24 cellular contexts compared by ENCODE assay signal in the genomic region with DNA sequence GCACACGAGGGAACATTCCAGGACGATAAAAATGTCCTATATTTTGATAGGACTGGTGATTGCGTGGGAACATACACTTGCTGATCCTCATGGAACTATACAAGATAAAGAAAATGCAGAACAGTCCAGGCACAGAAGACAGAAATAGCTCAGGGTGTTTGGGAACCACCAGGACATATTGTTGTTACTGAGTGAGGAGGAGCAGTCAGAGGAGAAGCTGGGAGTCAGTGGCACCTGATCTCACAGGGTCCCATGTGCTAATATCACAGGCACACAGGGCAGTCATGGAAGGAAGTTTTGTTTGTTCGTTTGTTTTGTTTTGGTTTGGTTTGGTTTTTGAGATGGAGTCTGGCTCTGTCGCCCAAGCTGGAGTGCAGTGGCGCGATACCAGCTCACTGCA. TPM values are rescaled to one million over a fixed set of nuclear protein-coding genes. Genes with fewer than 3 reads are reported as not detected.
DNase-seq lines count a peak whose midpoint lies in the region; ATAC-seq and TF ChIP-seq lines count a peak whose summit lies in the region.
"Had no signal": no experiment of that assay in that cellular context is flagged by ENCODE, and none has a peak within 500 bp of the region (broad histone marks: within the 10 kb centered on the region; RNA-seq: fewer than 3 reads in every experiment).

No MANE protein-coding gene starts in this region.

- no peaks in the 10 kb centered on the region for H3K9me3 Mint-ChIP-seq in activated CD4-positive, alpha-beta memory T cell treated with anti-CD3 and anti-CD28 coated beads, Interleukin-2, amount 10 ng/mL, durations not matched to agents 7 days and 5 days
- H3K9me3 Mint-ChIP-seq: CD4-positive, CD25-positive, alpha-beta regulatory T cell; CD8-positive, alpha-beta memory T cell had no signal

- H3K27ac Mint-ChIP-seq in activated CD4-positive, alpha-beta memory T cell treated with anti-CD3 and anti-CD28 coated beads, Interleukin-2, amount 10 ng/mL, durations not matched to agents 7 days and 5 days: no peak overlapping the region
- H3K27ac Mint-ChIP-seq: CD4-positive, CD25-positive, alpha-beta regulatory T cell; CD8-positive, alpha-beta memory T cell had no signal

- no peaks in the 10 kb centered on the region for H3K4me1 ChIP-seq in HEK293 (ENCODE audit: control insufficient read depth, insufficient read depth, low read length)
- H3K4me1 ChIP-seq in heart left ventricle: peaks cover 5 to 23% (median 11%) of the 10 kb centered on the region in 12 donors
- peaks cover 0 to 14% of the 10 kb centered on the region in 2 donors for H3K4me1 ChIP-seq in right atrium auricular region
- H3K4me1 ChIP-seq: BE2C, HAP-1 had no signal

- H3K9me3 ChIP-seq in HEK293 (ENCODE audit: control insufficient read depth, insufficient read depth, low read depth, low read length): no peaks in the 10 kb centered on the region
- no peaks in the 10 kb centered on the region for H3K9me3 ChIP-seq in heart left ventricle
- no peaks in the 10 kb centered on the region for H3K9me3 ChIP-seq in right atrium auricular region
- H3K9me3 ChIP-seq: BE2C, HAP-1 had no signal

- no peak overlapping the region for H3K4me3 ChIP-seq in HEK293 (ENCODE audit: low read depth, low read length)
- no peak overlapping the region for H3K4me3 ChIP-seq in heart left ventricle
- H3K4me3 ChIP-seq in right atrium auricular region: no peak overlapping the region
- H3K4me3 ChIP-seq: GM12878, GM23248, HAP-1 had no signal

- intact Hi-C loops in heart left ventricle (cut with DNase I): no loop called here

- H3K27me3 ChIP-seq in heart left ventricle (no peaks in the 10 kb centered on the region), right atrium auricular region (no peaks in the 10 kb centered on the region)
- H3K27me3 ChIP-seq: BE2C had no signal

- no peak overlapping the region for H3K4me3 Mint-ChIP-seq in activated CD4-positive, alpha-beta memory T cell treated with anti-CD3 and anti-CD28 coated beads, Interleukin-2, amount 10 ng/mL, durations not matched to agents 7 days and 5 days

- H3K4me1 Mint-ChIP-seq in activated CD4-positive, alpha-beta memory T cell treated with anti-CD3 and anti-CD28 coated beads, Interleukin-2, amount 10 ng/mL, durations not matched to agents 7 days and 5 days: peaks cover 12% of the 10 kb centered on the region

- no peaks in the 10 kb centered on the region for H3K27me3 Mint-ChIP-seq in activated CD4-positive, alpha-beta memory T cell treated with anti-CD3 and anti-CD28 coated beads, Interleukin-2, amount 10 ng/mL, durations not matched to agents 7 days and 5 days
- H3K27me3 Mint-ChIP-seq: CD4-positive, CD25-positive, alpha-beta regulatory T cell had no signal

- no peak for TF ChIP-seq POLR2A in heart left ventricle (IDR thresholded peaks at IDR 0.05)

- H3K36me3 ChIP-seq in HEK293 (ENCODE audit: control insufficient read depth in 2 of 2, insufficient read depth in 1 of 2, low read length in 2 of 2) (peaks cover 0 to 57% of the 10 kb centered on the region in 2 experiments; a peak in 2 of 3 replicates), heart left ventricle (peaks cover 0 to 61% (median 35%) of the 10 kb centered on the region in 9 donors), right atrium auricular region (peaks cover 24% of the 10 kb centered on the region)
- H3K36me3 ChIP-seq: BE2C had no signal

- H3K27ac ChIP-seq in HEK293 (ENCODE audit: extremely low read depth, low read depth, low read length): no peak overlapping the region
- H3K27ac ChIP-seq in RWPE1: peak overlapping the region; percentile 55
- peak overlapping the region in 9 of 12 donors; percentile 16 to 63 (median 38) for H3K27ac ChIP-seq in heart left ventricle
- peak overlapping the region; percentile 61 to 64 for H3K27ac ChIP-seq in right atrium auricular region
- H3K27ac ChIP-seq: GM23248, HL-60 had no signal

- ATAC-seq in heart left ventricle (peak; percentile 69 to 81 (median 74)), HG03097 (IDR thresholded peaks at IDR 0.05; ENCODE audit: low FRiP score, unreplicated experiment) (no peak)
- ATAC-seq: GM12878 had no signal

- 62 to 75% (median 69%) methylated on average over 7 of the region's 7 CpGs for WGBS in heart left ventricle, 4 donors

- CTCF ChIA-PET in HEK293 (lab: Yijun Ruan, JAX) (interaction anchor here (0.6 to 0.7 kb wide), 2 partner anchors 16 to 38 kb away, joined by 3 to 6 read pairs; no protein-coding TSS in a partner anchor), RWPE1 (lab: Yijun Ruan, JAX) (interaction anchor here (0.8 kb wide), 1 partner anchor 23 kb away, joined by 3 read pairs; no protein-coding TSS in a partner anchor)
- CTCF ChIA-PET in activated CD4-positive, alpha-beta memory T cell treated with anti-CD3 and anti-CD28 coated beads, Interleukin-2, amount 10 ng/mL, durations not matched to agents 7 days and 5 days (lab: Charles Lee): interaction anchor here (0.8 kb wide), 1 partner anchor 22 kb away, joined by 3 read pairs; no protein-coding TSS in a partner anchor

- POLR2A ChIA-PET in HEK293 (lab: Yijun Ruan, JAX): interaction anchor here (0.7 to 2.0 kb wide), 3 partner anchors 13 to 158 kb away, joined by 3 to 9 read pairs (median 4); no protein-coding TSS in a partner anchor
- POLR2A ChIA-PET in RWPE1 (lab: Yijun Ruan, JAX; ENCODE audit: low non-redundant PET): interaction anchor here (0.7 kb wide), 1 partner anchor 77 kb away, joined by 4 read pairs; no protein-coding TSS in a partner anchor
- POLR2A ChIA-PET in activated CD4-positive, alpha-beta memory T cell treated with anti-CD3 and anti-CD28 coated beads, Interleukin-2, amount 10 ng/mL, durations not matched to agents 7 days and 5 days (lab: Charles Lee): no interaction called here

- peaks cover 4% of the 10 kb centered on the region for H3K36me3 Mint-ChIP-seq in activated CD4-positive, alpha-beta memory T cell treated with anti-CD3 and anti-CD28 coated beads, Interleukin-2, amount 10 ng/mL, durations not matched to agents 7 days and 5 days (ENCODE audit: low read depth)

- TF ChIP-seq CTCF in HEK293 (tag by site-specific recombination; IDR thresholded peaks at IDR 0.05) (no peak), RWPE1 (conservative IDR thresholded peaks at IDR 0.05; ENCODE audit: low read depth) (no peak), heart left ventricle (IDR thresholded peaks at IDR 0.05) (no peak), right atrium auricular region (IDR thresholded peaks at IDR 0.05) (no peak)

- no peak for DNase-seq in RWPE1 (ENCODE audit: low spot score)
- DNase-seq in heart left ventricle: peak in 1 of 5 donors; percentile 29
- no peak for DNase-seq in right atrium auricular region (ENCODE audit: low spot score)
- DNase-seq in activated CD4-positive, alpha-beta memory T cell treated with anti-CD3 and anti-CD28 coated beads, Interleukin-2, amount 10 ng/mL, durations not matched to agents 7 days and 5 days: no peak
- no peak for DNase-seq in midbrain (lab: John Stamatoyannopoulos, UW)
- DNase-seq: ACHN; BE2C; C1 segment of cervical spinal cord; CD4-positive, CD25-positive, alpha-beta regulatory T cell; CD8-positive, alpha-beta memory T cell; COR-L47; DMS 273 treated with DMSO at 0.1 percent for 48 hours; DMS53; DND-41; EL; GM23248 had no signal

TF ChIP-seq in HEK293, 187 proteins besides CTCF, POLR2A, EP300 and RAD21:
- no peak for TF ChIP-seq ZNF843 (tag by site-specific recombination; IDR thresholded peaks at IDR 0.05)
- TF ChIP-seq ZNF394 (tag by site-specific recombination; IDR thresholded peaks at IDR 0.05; ENCODE audit: borderline replicate concordance): peak; percentile 73
TF ChIP-seq in HEK293: peak in this region for 1.

RNA-seq across cellular contexts. Expression of gene PLD2, which starts 5.7 kb away (rescaled TPM):
- total RNA-seq in heart left ventricle: 10 to 100 TPM in 2 of 9 donors, 1 to 10 TPM in 7; 5.5 to 17.9 (median 8.5) TPM
- polyA plus RNA-seq in heart left ventricle: 1 to 10 TPM; 5.3 to 8.6 TPM
- total RNA-seq in right atrium auricular region: 1 to 10 TPM; 5.5 to 6.7 TPM
- total RNA-seq in activated CD4-positive, alpha-beta memory T cell treated with anti-CD3 and anti-CD28 coated beads, Interleukin-2, amount 10 ng/mL, durations not matched to agents 7 days and 5 days: 10 to 100 TPM; 17.4 to 20.7 TPM

RNA-seq across cellular contexts. Expression of gene PSMB6, which starts 16.7 kb away (rescaled TPM):
- total RNA-seq in heart left ventricle (100 to 1,000 TPM; 143 to 320 (median 182) TPM), right atrium auricular region (100 to 1,000 TPM; 153 to 201 TPM)
- polyA plus RNA-seq in heart left ventricle: 100 to 1,000 TPM; 263 to 320 TPM
- 100 to 1,000 TPM; 118 to 121 TPM for total RNA-seq in activated CD4-positive, alpha-beta memory T cell treated with anti-CD3 and anti-CD28 coated beads, Interleukin-2, amount 10 ng/mL, durations not matched to agents 7 days and 5 days

RNA-seq across cellular contexts. Expression of gene MINK1, which starts 20.4 kb away (rescaled TPM):
- total RNA-seq in heart left ventricle: 10 to 100 TPM; 23.1 to 55.8 (median 36.0) TPM
- 10 to 100 TPM; 24.8 to 28.4 TPM for polyA plus RNA-seq in heart left ventricle
- 10 to 100 TPM; 20.9 to 22.2 TPM for total RNA-seq in right atrium auricular region
- total RNA-seq in activated CD4-positive, alpha-beta memory T cell treated with anti-CD3 and anti-CD28 coated beads, Interleukin-2, amount 10 ng/mL, durations not matched to agents 7 days and 5 days: 100 to 1,000 TPM; 107 to 109 TPM

RNA-seq across cellular contexts. Expression of gene GLTPD2, which starts 23.9 kb away (rescaled TPM):
- not detected for total RNA-seq in heart left ventricle
- not detected for polyA plus RNA-seq in heart left ventricle
- total RNA-seq in right atrium auricular region: not detected
- not detected for total RNA-seq in activated CD4-positive, alpha-beta memory T cell treated with anti-CD3 and anti-CD28 coated beads, Interleukin-2, amount 10 ng/mL, durations not matched to agents 7 days and 5 days
- total RNA-seq: CD8-positive, alpha-beta memory T cell; G401; H4; HT1080 had no signal
- polyA plus RNA-seq: CD8-positive, alpha-beta memory T cell had no signal
